1 cellular context compared by ENCODE assay signal in genomic region chr7:157117796-157118195, GRCh38.
TF ChIP-seq lines count a peak whose summit lies in the region.

No MANE protein-coding gene starts in this region.

TF ChIP-seq in K562, 482 proteins besides CTCF, POLR2A, EP300 and RAD21 (continued from another document):
- TF ChIP-seq NFIX (CRISPR knock-in tag; IDR thresholded peaks at IDR 0.05; ENCODE audit: low read depth) = no peak
- no peak for TF ChIP-seq ZNF174 (CRISPR knock-in tag; IDR thresholded peaks at IDR 0.05)
- no peak for TF ChIP-seq POLR3A (IDR thresholded peaks at IDR 0.05; ENCODE audit: borderline replicate concordance, extremely low read depth, insufficient read depth, insufficient read length)
- TF ChIP-seq, protein P1, sequence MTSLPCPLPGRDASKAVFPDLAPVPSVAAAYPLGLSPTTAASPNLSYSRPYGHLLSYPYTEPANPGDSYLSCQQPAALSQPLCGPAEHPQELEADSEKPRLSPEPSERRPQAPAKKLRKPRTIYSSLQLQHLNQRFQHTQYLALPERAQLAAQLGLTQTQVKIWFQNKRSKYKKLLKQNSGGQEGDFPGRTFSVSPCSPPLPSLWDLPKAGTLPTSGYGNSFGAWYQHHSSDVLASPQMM (CRISPR knock-in tag; IDR thresholded peaks at IDR 0.05) = no peak
- TF ChIP-seq, protein P2, sequence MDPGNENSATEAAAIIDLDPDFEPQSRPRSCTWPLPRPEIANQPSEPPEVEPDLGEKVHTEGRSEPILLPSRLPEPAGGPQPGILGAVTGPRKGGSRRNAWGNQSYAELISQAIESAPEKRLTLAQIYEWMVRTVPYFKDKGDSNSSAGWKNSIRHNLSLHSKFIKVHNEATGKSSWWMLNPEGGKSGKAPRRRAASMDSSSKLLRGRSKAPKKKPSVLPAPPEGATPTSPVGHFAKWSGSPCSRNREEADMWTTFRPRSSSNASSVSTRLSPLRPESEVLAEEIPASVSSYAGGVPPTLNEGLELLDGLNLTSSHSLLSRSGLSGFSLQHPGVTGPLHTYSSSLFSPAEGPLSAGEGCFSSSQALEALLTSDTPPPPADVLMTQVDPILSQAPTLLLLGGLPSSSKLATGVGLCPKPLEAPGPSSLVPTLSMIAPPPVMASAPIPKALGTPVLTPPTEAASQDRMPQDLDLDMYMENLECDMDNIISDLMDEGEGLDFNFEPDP (CRISPR knock-in tag; IDR thresholded peaks at IDR 0.05) = no peak
- TF ChIP-seq CBX3 (IDR thresholded peaks at IDR 0.05; ENCODE audit: borderline replicate concordance in 1 of 2, low read length in 2 of 2) = peak in 1 of 2 experiments; percentile 69; a peak in 1 of 3 replicates
- TF ChIP-seq ZNF23 (CRISPR knock-in tag; IDR thresholded peaks at IDR 0.05) = no peak
- TF ChIP-seq WHSC1 (IDR thresholded peaks at IDR 0.05; ENCODE audit: low read length) = no peak
- peak; percentile 79 for TF ChIP-seq USF1 (CRISPR knock-in tag; IDR thresholded peaks at IDR 0.05)
- no peak for TF ChIP-seq PHB (CRISPR knock-in tag; IDR thresholded peaks at IDR 0.05)
